7 cellular contexts compared by ENCODE assay signal in genomic region chr5:44332360-44332971, GRCh38. TPM values are rescaled to one million over a fixed set of nuclear protein-coding genes. Genes with fewer than 3 reads are reported as not detected.
A peak's percentile ranks its signal among the peaks of the same experiment; 100 is the strongest.
DNase-seq lines count a peak whose midpoint lies in the region; ATAC-seq and FAIRE-seq lines count a peak whose summit lies in the region.

No MANE protein-coding gene starts in this region.

- no peak for DNase-seq in GM18507 (ENCODE audit: extremely low spot score, insufficient read length, low read depth)
- DNase-seq in NCI-H460 (ENCODE audit: extremely low read depth, low read depth) = peak; percentile 25
- peak; percentile 12 for DNase-seq in cerebellar cortex (ENCODE audit: low spot score)
- DNase-seq in medulla oblongata (ENCODE audit: extremely low spot score) = peak; percentile 40
- no peak for DNase-seq in stimulated activated CD4-positive, alpha-beta T cell treated with anti-CD3 and anti-CD28 coated beads, Interleukin-2, amount 100 ng/mL, for 48 hours
- DNase-seq in NK-92 treated with Interleukin-12 subunit alpha and Interleukin-12 subunit beta, amount 100 ng/mL, for 24 hours (lab: John Stamatoyannopoulos, UW) = no peak

- ATAC-seq in HG03066 (IDR thresholded peaks at IDR 0.05; ENCODE audit: low read depth, unreplicated experiment) = peak; percentile 69

- FAIRE-seq in GM18507 (lab: Jason Lieb, UNC) = peak; percentile 52

RNA-seq across cellular contexts. Expression of gene FGF10, which starts 56.8 kb away (rescaled TPM):
- not detected in 2 replicates for total RNA-seq in NCI-H460 (2014; rRNA removed; shearing (Covaris generic))
- polyA plus RNA-seq in NCI-H460 (2014; cell fraction: nucleus; rRNA removed) = not detected in 2 replicates

Comparison
In these comparisons a context has a peak if more than half of its experiments do, and no peak if none do; other contexts are left out.
1. DNase-seq: peak in NCI-H460 (single experiment), cerebellar cortex (single experiment) and medulla oblongata (single experiment); none in GM18507 (single experiment), stimulated activated CD4-positive, alpha-beta T cell treated with anti-CD3 and anti-CD28 coated beads, Interleukin-2, amount 100 ng/mL, for 48 hours (0 of 2) and NK-92 treated with Interleukin-12 subunit alpha and Interleukin-12 subunit beta, amount 100 ng/mL, for 24 hours (single experiment).